ENCODE assay signal across 14 cellular contexts in genomic region chr9:131097948-131098278, GRCh38. TPM values are rescaled to one million over a fixed set of nuclear protein-coding genes. Genes with fewer than 3 reads are reported as not detected.
A peak's percentile ranks its signal among the peaks of the same experiment; 100 is the strongest.
DNase-seq lines count a peak whose midpoint lies in the region; ATAC-seq, FAIRE-seq and TF ChIP-seq lines count a peak whose summit lies in the region.
"Had no signal": no experiment of that assay in that cellular context is flagged by ENCODE, and none has a peak within 500 bp of the region (broad histone marks: within the 10 kb centered on the region; RNA-seq: fewer than 3 reads in every experiment).

No MANE protein-coding gene starts in this region.

- POLR2A ChIA-PET in Caco-2 (lab: Charles Lee), result interaction anchor here (0.6 to 2.0 kb wide), 2 partner anchors 27 to 35 kb away, joined by 5 to 8 read pairs; partner anchors contain the start of gene NUP214

- no peaks in the 10 kb centered on the region for H3K27me3 ChIP-seq in Caco-2 (replicated peaks; ENCODE audit: control insufficient read depth, insufficient read depth, low read length)
- peaks cover 62% of the 10 kb centered on the region for H3K27me3 ChIP-seq in brain microvascular endothelial cell (replicated peaks)
- peaks cover 0 to 6% of the 10 kb centered on the region in 2 donors for H3K27me3 ChIP-seq in uterus

- no TSS peak for BruUV-seq in Caco-2 (replicated peaks; lab: Mats Ljungman, UMichigan)

- H3K9me3 Mint-ChIP-seq in Caco-2 (ENCODE audit: unreplicated experiment), result no peaks in the 10 kb centered on the region
- H3K9me3 Mint-ChIP-seq: activated CD4-positive, alpha-beta T cell treated with anti-CD3 and anti-CD28 coated beads, Interleukin-2, amount 10 ng/mL, durations not matched to agents 7 days and 5 days; natural killer cell had no signal

- H3K36me3 Mint-ChIP-seq in Caco-2 (ENCODE audit: insufficient read depth, unreplicated experiment), result peaks cover 4% of the 10 kb centered on the region
- H3K36me3 Mint-ChIP-seq: natural killer cell had no signal

- H3K9me3 ChIP-seq in Caco-2 (no peaks in the 10 kb centered on the region), kidney (ENCODE audit: control insufficient read depth in 1 of 2, low read length in 2 of 2) (no peaks in the 10 kb centered on the region), uterus (no peaks in the 10 kb centered on the region)
- H3K9me3 ChIP-seq: transverse colon had no signal

- CTCF ChIA-PET in Caco-2 (lab: Charles Lee), result no interaction called here

- H3K4me1 ChIP-seq in Caco-2 (peaks cover 12% of the 10 kb centered on the region), kidney (ENCODE audit: control insufficient read depth in 1 of 2, insufficient read depth in 1 of 2, low read depth in 1 of 2, low read length in 2 of 2) (peaks cover 20 to 35% of the 10 kb centered on the region in 2 donors), uterus (no peaks in the 10 kb centered on the region)

- H3K4me1 Mint-ChIP-seq in Caco-2 (ENCODE audit: low read depth, unreplicated experiment), result peaks cover 7% of the 10 kb centered on the region
- H3K4me1 Mint-ChIP-seq: natural killer cell had no signal

- peak; percentile 44 for ATAC-seq in sciatic nerve
- ATAC-seq in GM21447 (IDR thresholded peaks at IDR 0.05; ENCODE audit: unreplicated experiment), result no peak
- ATAC-seq: natural killer cell had no signal

- DNase-seq in Caco-2 (no peak), brain microvascular endothelial cell (no peak), kidney (no peak), sciatic nerve (ENCODE audit: low spot score) (no peak), uterus (no peak), germinal center (ENCODE audit: low spot score) (no peak), UCSD-AML1 (lab: John Stamatoyannopoulos, UW; ENCODE audit: unreplicated experiment) (no peak)
- DNase-seq: activated CD4-positive, alpha-beta T cell treated with anti-CD3 and anti-CD28 coated beads, Interleukin-2, amount 10 ng/mL, durations not matched to agents 7 days and 5 days; DMS153; effector CD4-positive, alpha-beta T cell; natural killer cell; stimulated activated CD4-positive, alpha-beta T cell treated with anti-CD3 and anti-CD28 coated beads, Interleukin-12 subunit alpha, Interleukin-12 subunit beta, amount 100 ng/mL, for 4 hours; transverse colon had no signal

- intact Hi-C loops in Caco-2 (cut with micrococcal nuclease; ENCODE audit: unreplicated experiment), result no loop called here
- intact Hi-C loops in kidney (cut with DNase I), result no loop called here
- intact Hi-C loops in sciatic nerve (cut with DNase I), result no loop called here
- intact Hi-C loops in uterus (cut with DNase I; ENCODE audit: low total_unique reads), result no loop called here

- H3K27me3 Mint-ChIP-seq in Caco-2 (ENCODE audit: insufficient read depth, unreplicated experiment), result no peaks in the 10 kb centered on the region

- H3K4me3 Mint-ChIP-seq in Caco-2 (ENCODE audit: unreplicated experiment), result peak overlapping the region; percentile 84

- H3K27ac ChIP-seq in brain microvascular endothelial cell (peak overlapping the region; percentile 40), kidney (ENCODE audit: low read depth in 2 of 2, low read length in 2 of 2) (peak overlapping the region; percentile 87), uterus (no peak overlapping the region)
- H3K27ac ChIP-seq: transverse colon had no signal

- H3K27ac Mint-ChIP-seq in Caco-2 (ENCODE audit: unreplicated experiment), result no peak overlapping the region
- H3K27ac Mint-ChIP-seq: activated CD4-positive, alpha-beta T cell treated with anti-CD3 and anti-CD28 coated beads, Interleukin-2, amount 10 ng/mL, durations not matched to agents 7 days and 5 days; natural killer cell had no signal

- in situ Hi-C loops in brain microvascular endothelial cell (cut with HindIII; ENCODE audit: low pct_ligation_motif_present, low sequenced_read_pairs), result no loop called here

- no peak for TF ChIP-seq CTCF in Caco-2 (IDR thresholded peaks at IDR 0.05; ENCODE audit: insufficient read depth in 1 of 2, low read depth in 1 of 2, low read length in 1 of 2, severe bottlenecking in 1 of 2, unreplicated experiment in 1 of 2)
- no peak for TF ChIP-seq CTCF in brain microvascular endothelial cell (IDR thresholded peaks at IDR 0.05; ENCODE audit: low read depth, low read length, missing control alignments)
- TF ChIP-seq CTCF in kidney (IDR thresholded peaks at IDR 0.05; ENCODE audit: borderline replicate concordance, extremely low read depth, insufficient read depth), result no peak
- no peak for TF ChIP-seq CTCF in uterus (IDR thresholded peaks at IDR 0.05)

- no peak for TF ChIP-seq POLR2A in uterus (IDR thresholded peaks at IDR 0.05)

- H3K36me3 ChIP-seq in Caco-2 (ENCODE audit: control insufficient read depth, insufficient read depth, low read length) (no peaks in the 10 kb centered on the region), brain microvascular endothelial cell (replicated peaks) (no peaks in the 10 kb centered on the region), kidney (ENCODE audit: control insufficient read depth in 1 of 2, insufficient read depth in 2 of 2, low read length in 2 of 2) (peaks cover 0 to 5% of the 10 kb centered on the region in 2 donors), uterus (no peaks in the 10 kb centered on the region)
- H3K36me3 ChIP-seq: transverse colon had no signal

- FAIRE-seq in kidney (lab: Jason Lieb, UNC), result no peak

- peak overlapping the region; percentile 59 to 81 for H3K9ac ChIP-seq in kidney (ENCODE audit: low read length in 2 of 2)

- H3K4me3 ChIP-seq in Caco-2 (ENCODE audit: low read depth, low read length) (no peak overlapping the region), brain microvascular endothelial cell (ENCODE audit: low read depth, low read length) (no peak overlapping the region), kidney (ENCODE audit: low read length in 2 of 2) (peak overlapping the region; percentile 43 to 68), uterus (no peak overlapping the region)

RNA-seq across cellular contexts. Expression of gene AIF1L, which starts 1.6 kb away (rescaled TPM):
- total RNA-seq in Caco-2 (2022) (20.8 and 23.3 TPM in 2 replicates), kidney (397 TPM), sciatic nerve (92.1 TPM), uterus (10 to 100 TPM in 3 of 4 donors, 1 to 10 TPM in 1; 4.9 to 27.3 (median 16.8) TPM)
- 439 TPM for polyA plus RNA-seq in kidney (ENCODE audit: insufficient read depth, low read depth, low replicate concordance)
- total RNA-seq: natural killer cell had no signal

RNA-seq across cellular contexts. Expression of gene NUP214, which starts 27.5 kb away (rescaled TPM):
- total RNA-seq in Caco-2 (2022), result 52.3 and 52.9 TPM in 2 replicates
- 75.3 TPM for total RNA-seq in kidney
- polyA plus RNA-seq in kidney (ENCODE audit: insufficient read depth, low read depth, low replicate concordance), result 28.4 TPM
- total RNA-seq in sciatic nerve, result 73.7 TPM
- 10 to 100 TPM; 13.2 to 75.8 (median 49.0) TPM for total RNA-seq in uterus

Comparison
In these comparisons a context has a peak if more than half of its experiments do, and no peak if none do; other contexts are left out.
1. H3K4me3 ChIP-seq: peak in kidney (2 of 2); none in Caco-2 (single experiment), brain microvascular endothelial cell (single experiment) and uterus (0 of 2).
2. H3K27ac ChIP-seq: peak in brain microvascular endothelial cell (single experiment) and kidney (2 of 2); none in uterus (0 of 2).